12 cellular contexts compared by ENCODE assay signal in genomic region chr1:24900985-24901781, GRCh38. TPM values are rescaled to one million over a fixed set of nuclear protein-coding genes. Genes with fewer than 3 reads are reported as not detected.
DNase-seq lines count a peak whose midpoint lies in the region; ATAC-seq and TF ChIP-seq lines count a peak whose summit lies in the region.
"Had no signal": no experiment of that assay in that cellular context is flagged by ENCODE, and none has a peak within 500 bp of the region (broad histone marks: within the 10 kb centered on the region; RNA-seq: fewer than 3 reads in every experiment).

No MANE protein-coding gene starts in this region.

- no peak for TF ChIP-seq CTCF in GM10248 (IDR thresholded peaks at IDR 0.05; ENCODE audit: control extremely low read depth, extremely low read depth, low read depth, missing control alignments)

- ATAC-seq in sciatic nerve: no peak
- no peak for ATAC-seq in HG03159 (IDR thresholded peaks at IDR 0.05; ENCODE audit: unreplicated experiment)

- no peaks in the 10 kb centered on the region for H3K4me1 ChIP-seq in HAP-1
- H3K4me1 ChIP-seq: colonic mucosa had no signal

- H3K27me3 ChIP-seq in HAP-1 (ENCODE audit: low read depth): no peaks in the 10 kb centered on the region
- H3K27me3 ChIP-seq: colonic mucosa had no signal

- peak; percentile 46 for TF ChIP-seq POLR2A in GM19099 (IDR thresholded peaks at IDR 0.05; ENCODE audit: extremely low read depth, insufficient read length, low read depth)

- no peak overlapping the region for H3K4me3 ChIP-seq in HAP-1
- H3K4me3 ChIP-seq: colonic mucosa, GM23248 had no signal

- peaks cover 30% of the 10 kb centered on the region for H3K36me3 Mint-ChIP-seq in activated naive CD4-positive, alpha-beta T cell treated with anti-CD3 and anti-CD28 coated beads for 36 hours (ENCODE audit: low read depth)

- POLR2A ChIA-PET in GM10248 (lab: Yijun Ruan, JAX): interaction anchor here (0.7 kb wide), 1 partner anchor 1685 kb away, joined by 4 read pairs; no protein-coding TSS in a partner anchor

- peaks cover 23% of the 10 kb centered on the region for H3K4me1 Mint-ChIP-seq in activated naive CD4-positive, alpha-beta T cell treated with anti-CD3 and anti-CD28 coated beads for 36 hours (ENCODE audit: low read depth)

- H3K9me3 Mint-ChIP-seq in activated naive CD4-positive, alpha-beta T cell treated with anti-CD3 and anti-CD28 coated beads for 36 hours: no peaks in the 10 kb centered on the region

- in situ Hi-C loops in HAP-1 (cut with MboI; ENCODE audit: low sequenced_read_pairs): no loop called here

- peaks cover 3% of the 10 kb centered on the region for H3K36me3 ChIP-seq in HAP-1 (replicated peaks)
- H3K36me3 ChIP-seq: colonic mucosa had no signal

- CTCF ChIA-PET in GM10248 (lab: Yijun Ruan, JAX): interaction anchor here (1.0 to 1.4 kb wide), 2 partner anchors 17 to 201 kb away, joined by 3 to 4 read pairs; no protein-coding TSS in a partner anchor
- CTCF ChIA-PET in activated naive CD4-positive, alpha-beta T cell treated with anti-CD3 and anti-CD28 coated beads for 36 hours (lab: Charles Lee): no interaction called here

- no peaks in the 10 kb centered on the region for H3K9me3 ChIP-seq in HAP-1
- H3K9me3 ChIP-seq: colonic mucosa had no signal

- no peaks in the 10 kb centered on the region for H3K27me3 Mint-ChIP-seq in activated naive CD4-positive, alpha-beta T cell treated with anti-CD3 and anti-CD28 coated beads for 36 hours (ENCODE audit: low read depth)

- peak; percentile 44 for DNase-seq in GM10248 (ENCODE audit: extremely low spot score)
- peak; percentile 52 for DNase-seq in activated naive CD4-positive, alpha-beta T cell treated with anti-CD3 and anti-CD28 coated beads for 36 hours
- DNase-seq in sciatic nerve (ENCODE audit: low spot score): peak; percentile 35
- no peak for DNase-seq in NCI-H446 (lab: John Stamatoyannopoulos, UW)
- DNase-seq in HAP-1 (ENCODE audit: low spot score in 2 of 2): no peak
- DNase-seq: colonic mucosa, GM23248, mesendoderm, MM.1S, NCI-H446 treated with DMSO at 0.1 percent for 48 hours had no signal

- H3K4me3 Mint-ChIP-seq in activated naive CD4-positive, alpha-beta T cell treated with anti-CD3 and anti-CD28 coated beads for 36 hours: peak overlapping the region; percentile 24

- intact Hi-C loops in activated naive CD4-positive, alpha-beta T cell treated with anti-CD3 and anti-CD28 coated beads for 36 hours (cut with micrococcal nuclease): no loop called here
- intact Hi-C loops in sciatic nerve (cut with DNase I): no loop called here

- peak overlapping the region; percentile 83 for H3K27ac Mint-ChIP-seq in activated naive CD4-positive, alpha-beta T cell treated with anti-CD3 and anti-CD28 coated beads for 36 hours

RNA-seq across cellular contexts. Expression of gene RUNX3, which starts 28.9 kb away (rescaled TPM):
- total RNA-seq in activated naive CD4-positive, alpha-beta T cell treated with anti-CD3 and anti-CD28 coated beads for 36 hours: 10 to 100 TPM; 72.3 to 83.8 TPM
- 2.0 TPM for total RNA-seq in sciatic nerve

Comparison
In these comparisons a context has a peak if more than half of its experiments do, and no peak if none do; other contexts are left out.
1. DNase-seq: peak in GM10248 (single experiment), activated naive CD4-positive, alpha-beta T cell treated with anti-CD3 and anti-CD28 coated beads for 36 hours (single experiment) and sciatic nerve (single experiment); none in NCI-H446 (0 of 2) and HAP-1 (0 of 2).
2. RNA of gene RUNX3, which starts 28.9 kb away (total RNA-seq): 72.3 to 83.8 TPM in activated naive CD4-positive, alpha-beta T cell treated with anti-CD3 and anti-CD28 coated beads for 36 hours; 2.0 TPM in sciatic nerve (single experiment); every median in the first group is over 10 times any median in the second.